8 cellular contexts compared by ENCODE assay signal in the genomic region with DNA sequence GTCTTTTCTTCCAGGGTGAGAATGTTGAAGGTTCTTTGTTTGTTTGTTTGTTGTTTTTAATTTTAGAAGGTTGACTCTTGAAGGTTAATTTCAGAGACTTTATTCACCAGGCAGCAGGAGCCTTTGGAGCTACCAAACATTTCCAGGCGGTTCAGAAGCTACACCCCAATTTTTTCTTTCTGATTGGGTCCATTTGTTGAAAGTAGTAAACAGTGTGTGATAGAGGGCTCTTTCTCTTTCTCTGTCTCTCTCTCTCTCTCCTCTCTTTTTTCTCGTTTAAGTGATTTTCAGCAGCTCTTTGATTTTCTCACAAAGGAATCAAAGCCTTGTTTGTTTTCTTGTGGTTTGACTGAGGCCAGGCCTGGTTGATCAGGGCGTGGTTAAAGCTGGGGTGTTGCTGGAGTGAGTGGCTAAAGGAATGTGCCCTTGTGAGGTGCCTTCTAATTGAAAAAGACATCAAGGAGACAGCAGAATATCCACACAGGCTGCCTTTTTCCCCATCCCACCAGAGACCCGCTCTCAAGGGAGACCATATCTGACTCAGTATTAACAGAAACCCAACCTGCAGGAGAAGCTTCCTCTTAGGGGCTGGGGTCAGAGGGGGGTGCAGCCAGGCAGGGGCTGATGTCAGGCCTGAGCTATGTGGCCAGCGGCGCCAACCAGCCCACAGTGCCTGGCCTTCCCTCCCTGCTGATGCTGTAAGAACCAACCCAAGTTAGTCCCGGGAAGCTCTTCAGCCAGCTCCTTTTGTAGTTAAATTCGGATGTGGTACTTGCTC. TPM values are rescaled to one million over a fixed set of nuclear protein-coding genes. Genes with fewer than 3 reads are reported as not detected.
DNase-seq lines count a peak whose midpoint lies in the region; ATAC-seq and TF ChIP-seq lines count a peak whose summit lies in the region.

No MANE protein-coding gene starts in this region.

- H3K9me3 Mint-ChIP-seq in CD4-positive, alpha-beta memory T cell: peaks cover 0 to 2% (median 0%) of the 10 kb centered on the region in 8 donors

- no peaks in the 10 kb centered on the region for H3K27me3 Mint-ChIP-seq in CD4-positive, alpha-beta memory T cell

- no peak for ATAC-seq in GM18867 (IDR thresholded peaks at IDR 0.05; ENCODE audit: unreplicated experiment)

- no peak overlapping the region for H3K23ac ChIP-seq in trophoblast cell (ENCODE audit: low read length)

- no peak overlapping the region for H2BK12ac ChIP-seq in trophoblast cell (ENCODE audit: low read length)

- DNase-seq in CD4-positive, alpha-beta memory T cell: peak in 4 of 5 donors; percentile 18 to 37 (median 22)
- DNase-seq in SK-N-MC (ENCODE audit: low read depth, low spot score): no peak
- peak; percentile 74 for DNase-seq in fibroblast of the conjunctiva (ENCODE audit: low read depth)
- DNase-seq in trophoblast cell: no peak
- no peak for DNase-seq in GM13977 (ENCODE audit: low spot score)
- no peak for DNase-seq in NCI-H446 (lab: John Stamatoyannopoulos, UW)
- no peak for DNase-seq in NCI-H345 (lab: John Stamatoyannopoulos, UW)

- in situ Hi-C loops in GM13977 (cut with MboI; ENCODE audit: low pct_unique_long_range_greater_than_20kb, low sequenced_read_pairs, unreplicated experiment): no loop called here

- H3K4me2 ChIP-seq in trophoblast cell (ENCODE audit: low read length): peak overlapping the region; percentile 45

- no peak overlapping the region for H3K18ac ChIP-seq in trophoblast cell (ENCODE audit: low read length)

- H3K79me2 ChIP-seq in trophoblast cell (ENCODE audit: control insufficient read depth, insufficient read depth, low read length, poor library complexity): peaks cover 14% of the 10 kb centered on the region

- H3K4me1 ChIP-seq in CD4-positive, alpha-beta memory T cell (ENCODE audit: insufficient read depth, low read length): peaks cover 22% of the 10 kb centered on the region
- H3K4me1 ChIP-seq in trophoblast cell (ENCODE audit: control insufficient read depth in 1 of 2, insufficient read depth in 2 of 2, low read length in 2 of 2): peaks cover 51 to 52% of the 10 kb centered on the region in 2 experiments

- H3K14ac ChIP-seq in trophoblast cell (ENCODE audit: low read length): no peak overlapping the region

- H2AK5ac ChIP-seq in trophoblast cell (ENCODE audit: low read length): no peak overlapping the region

- no peak overlapping the region for H3K27ac ChIP-seq in CD4-positive, alpha-beta memory T cell (ENCODE audit: low read depth, low read length)
- H3K27ac ChIP-seq in SK-N-MC (no peak overlapping the region), trophoblast cell (ENCODE audit: low read depth, low read length) (peak overlapping the region; percentile 100)

- peaks cover 20 to 35% (median 27%) of the 10 kb centered on the region in 4 donors for H3K4me1 Mint-ChIP-seq in CD4-positive, alpha-beta memory T cell

- CTCF ChIA-PET in CD4-positive, alpha-beta memory T cell (lab: Charles Lee; ENCODE audit: partially characterized antibody): interaction anchor here (0.6 to 1.5 kb wide), 5 partner anchors 17 to 69 kb away, joined by 3 to 5 read pairs (median 3); no protein-coding TSS in a partner anchor

- H2BK120ac ChIP-seq in trophoblast cell (ENCODE audit: insufficient read depth, low read length, poor library complexity): no peak overlapping the region

- peak overlapping the region; percentile 63 for H2BK5ac ChIP-seq in trophoblast cell (ENCODE audit: low read depth, low read length, poor library complexity)

- no peak overlapping the region for H4K12ac ChIP-seq in trophoblast cell (ENCODE audit: low read depth, low read length)

- no peaks in the 10 kb centered on the region for H3K36me3 ChIP-seq in CD4-positive, alpha-beta memory T cell (ENCODE audit: insufficient read depth, low read length)
- H3K36me3 ChIP-seq in SK-N-MC (ENCODE audit: insufficient read depth, low read length): no peaks in the 10 kb centered on the region
- peaks cover 4 to 7% of the 10 kb centered on the region in 2 experiments for H3K36me3 ChIP-seq in trophoblast cell (ENCODE audit: control insufficient read depth in 1 of 2, insufficient read depth in 2 of 2, low read length in 2 of 2)

- no peaks in the 10 kb centered on the region for H3K27me3 ChIP-seq in CD4-positive, alpha-beta memory T cell (ENCODE audit: insufficient read depth, low read length)
- H3K27me3 ChIP-seq in trophoblast cell (ENCODE audit: insufficient read depth, low read length): no peaks in the 10 kb centered on the region

- peak overlapping the region; percentile 30 to 88 (median 82) for H3K27ac Mint-ChIP-seq in CD4-positive, alpha-beta memory T cell

- no peak overlapping the region for H3K4me3 ChIP-seq in CD4-positive, alpha-beta memory T cell (ENCODE audit: low read length in 2 of 2)
- H3K4me3 ChIP-seq in SK-N-MC: peak overlapping the region; percentile 44; the same call in 1 of the 2 replicates
- H3K4me3 ChIP-seq in trophoblast cell (ENCODE audit: low read depth, low read length): no peak overlapping the region

- no peak for TF ChIP-seq CTCF in GM13977 (IDR thresholded peaks at IDR 0.05; ENCODE audit: extremely low read depth, insufficient read depth, missing control alignments)

- no peak overlapping the region for H3K9ac ChIP-seq in SK-N-MC (ENCODE audit: insufficient read length)
- no peak overlapping the region for H3K9ac ChIP-seq in trophoblast cell (ENCODE audit: low read length)

- intact Hi-C loops in CD4-positive, alpha-beta memory T cell (cut with micrococcal nuclease): no loop called here

- H2AFZ ChIP-seq in trophoblast cell (ENCODE audit: insufficient read depth, low read length, poor library complexity): no peak overlapping the region

- POLR2A ChIA-PET in CD4-positive, alpha-beta memory T cell (lab: Charles Lee; ENCODE audit: partially characterized antibody): interaction anchor here (0.8 to 1.1 kb wide), 3 partner anchors 17 to 76 kb away, joined by 4 read pairs; partner anchors contain the start of genes CFAP61 and CRNKL1

- peak overlapping the region; percentile 47 to 87 (median 72) for H3K4me3 Mint-ChIP-seq in CD4-positive, alpha-beta memory T cell

- no peaks in the 10 kb centered on the region for H3K36me3 Mint-ChIP-seq in CD4-positive, alpha-beta memory T cell

- peak overlapping the region; percentile 4 for H4K91ac ChIP-seq in trophoblast cell (ENCODE audit: low read depth, low read length)

- no peak overlapping the region for H3K4ac ChIP-seq in trophoblast cell (ENCODE audit: low read depth, low read length)

- no peak overlapping the region for H4K8ac ChIP-seq in trophoblast cell (ENCODE audit: low read depth, low read length)

- H3K79me1 ChIP-seq in trophoblast cell (ENCODE audit: low read length): peaks cover 56% of the 10 kb centered on the region

- WGBS in trophoblast cell (ENCODE audit: extremely low coverage, insufficient coverage, insufficient read length): no CpG with 5 or more reads among the region's 8 CpGs

- no peaks in the 10 kb centered on the region for H3K9me3 ChIP-seq in CD4-positive, alpha-beta memory T cell (ENCODE audit: control insufficient read depth in 1 of 2, low read length in 2 of 2)
- H3K9me3 ChIP-seq in SK-N-MC (ENCODE audit: low read depth, low read length) (no peaks in the 10 kb centered on the region), trophoblast cell (ENCODE audit: insufficient read depth, low read depth, low read length) (peaks cover 2% of the 10 kb centered on the region)

RNA-seq across cellular contexts. Expression of gene NAA20, which starts 40.4 kb away (rescaled TPM):
- total RNA-seq in CD4-positive, alpha-beta memory T cell: 10 to 100 TPM; 32.5 to 33.5 TPM
- 100 to 1,000 TPM in 1 of 2 donors, 10 to 100 TPM in 1; 80.0 to 116 TPM for polyA plus RNA-seq in CD4-positive, alpha-beta memory T cell
- 42.9 and 45.3 TPM in 2 replicates for polyA plus RNA-seq in trophoblast cell (2013)

Comparison
In these comparisons a context has a peak if more than half of its experiments do, and no peak if none do; other contexts are left out.
1. DNase-seq: peak in CD4-positive, alpha-beta memory T cell (4 of 5) and fibroblast of the conjunctiva (single experiment); none in SK-N-MC (single experiment), trophoblast cell (0 of 2), GM13977 (single experiment), NCI-H446 (0 of 2) and NCI-H345 (single experiment).